Comparison of ENCODE assay signal across 1 cellular context in genomic region chr12:124480469-124481256, GRCh38.
TF ChIP-seq lines count a peak whose summit lies in the region.

No MANE protein-coding gene starts in this region.

TF ChIP-seq in GM12878, 131 proteins besides CTCF, POLR2A, EP300 and RAD21 (continued from another document):
- TF ChIP-seq PRDM15 (CRISPR knock-in tag; IDR thresholded peaks at IDR 0.05), result no peak
- TF ChIP-seq SKIL (IDR thresholded peaks at IDR 0.05; ENCODE audit: low read depth, poor library complexity, severe bottlenecking), result no peak
- TF ChIP-seq TARDBP (IDR thresholded peaks at IDR 0.05; ENCODE audit: borderline replicate concordance), result no peak
- no peak for TF ChIP-seq RFX5 (IDR thresholded peaks at IDR 0.05; ENCODE audit: low read depth, low read length)
- no peak for TF ChIP-seq FOXK2 (IDR thresholded peaks at IDR 0.05)
- peak; percentile 32; the same call in 1 of the 2 replicates for TF ChIP-seq MEF2A (IDR thresholded peaks at IDR 0.05; ENCODE audit: insufficient read depth, low read depth, low read length)
- no peak for TF ChIP-seq E2F4 (IDR thresholded peaks at IDR 0.05; ENCODE audit: low read depth, low read length)
- TF ChIP-seq SIN3A (IDR thresholded peaks at IDR 0.05; ENCODE audit: low read depth, low read length), result no peak
- TF ChIP-seq MTA3 (IDR thresholded peaks at IDR 0.05; ENCODE audit: borderline replicate concordance, low read length), result no peak
- TF ChIP-seq RAD51 (IDR thresholded peaks at IDR 0.05), result no peak
- peak in 1 of 2 experiments; percentile 57; a peak in 1 of 4 replicates for TF ChIP-seq ETV6 (conservative IDR thresholded peaks at IDR 0.05 in 1 of 2, IDR thresholded peaks at IDR 0.05 in 1 of 2; ENCODE audit: borderline replicate concordance in 1 of 2, low read depth in 1 of 2)
- no peak for TF ChIP-seq BRCA1 (IDR thresholded peaks at IDR 0.05; ENCODE audit: low read depth, low read length)
- TF ChIP-seq NR2C2 (IDR thresholded peaks at IDR 0.05; ENCODE audit: borderline replicate concordance, control insufficient read depth, insufficient read length, low read depth), result no peak
- TF ChIP-seq POLR2AphosphoS2 (IDR thresholded peaks at IDR 0.05; ENCODE audit: low read depth, low read length), result no peak
- TF ChIP-seq LARP7 (IDR thresholded peaks at IDR 0.05), result no peak
- peak; percentile 63; the same call in 1 of the 2 replicates for TF ChIP-seq ZNF217 (IDR thresholded peaks at IDR 0.05)
- TF ChIP-seq TCF12 (IDR thresholded peaks at IDR 0.05; ENCODE audit: low read depth, low read length), result 0 out of 2 replicates have a peak, but pooled peaks have one; percentile 38
- TF ChIP-seq NFYA (IDR thresholded peaks at IDR 0.05; ENCODE audit: borderline replicate concordance, low read depth, low read length), result no peak
- peak; percentile 84 for TF ChIP-seq HDGF (IDR thresholded peaks at IDR 0.05)
- no peak for TF ChIP-seq SMAD5 (IDR thresholded peaks at IDR 0.05; ENCODE audit: low read depth)
- TF ChIP-seq ATF7 (IDR thresholded peaks at IDR 0.05; ENCODE audit: low read depth), result no peak
- TF ChIP-seq GATAD2B (conservative IDR thresholded peaks at IDR 0.05; ENCODE audit: low read depth), result no peak; the same call in 1 of the 2 replicates
- TF ChIP-seq ATF2 (IDR thresholded peaks at IDR 0.05; ENCODE audit: low read length), result peak; percentile 38; the same call in 1 of the 2 replicates
- no peak for TF ChIP-seq FOXM1 (IDR thresholded peaks at IDR 0.05; ENCODE audit: low read depth, low read length)
- TF ChIP-seq EED (IDR thresholded peaks at IDR 0.05; ENCODE audit: low read depth), result peak; percentile 71
- no peak for TF ChIP-seq POLR2AphosphoS5 (IDR thresholded peaks at IDR 0.05; ENCODE audit: low read length)
- peak; percentile 9 for TF ChIP-seq MEF2B (IDR thresholded peaks at IDR 0.05; ENCODE audit: partially characterized antibody, poor library complexity, severe bottlenecking)
- no peak for TF ChIP-seq PML (IDR thresholded peaks at IDR 0.05; ENCODE audit: low read length)
- no peak for TF ChIP-seq GABPA (IDR thresholded peaks at IDR 0.05; ENCODE audit: low read depth)
- no peak for TF ChIP-seq IRF3 (IDR thresholded peaks at IDR 0.05)
- 0 out of 2 replicates have a peak, but pooled peaks have one; percentile 36 for TF ChIP-seq MAX (IDR thresholded peaks at IDR 0.05; ENCODE audit: low read depth, low read length)
- TF ChIP-seq RCOR1 (conservative IDR thresholded peaks at IDR 0.05; ENCODE audit: low read depth, low read length), result peak; percentile 64; the same call in 1 of the 2 replicates
- no peak for TF ChIP-seq SREBF1 (IDR thresholded peaks at IDR 0.05; ENCODE audit: low read length)
